7 cellular contexts compared by ENCODE assay signal in genomic region chrX:111549235-111549634, GRCh38. TPM values are rescaled to one million over a fixed set of nuclear protein-coding genes. Genes with fewer than 3 reads are reported as not detected.
"Had no signal": no experiment of that assay in that cellular context is flagged by ENCODE, and none has a peak within 500 bp of the region (broad histone marks: within the 10 kb centered on the region; RNA-seq: fewer than 3 reads in every experiment).

No MANE protein-coding gene starts in this region.

RNA-seq across cellular contexts. Expression of gene SERTM2, which starts 37.8 kb away (rescaled TPM):
- total RNA-seq: HT-29, LHCN-M2, MCF 10A, OCI-LY7, PC-3, SK-MEL-5, T-cell had no signal
